ENCODE assay signal across 26 cellular contexts in the genomic region with DNA sequence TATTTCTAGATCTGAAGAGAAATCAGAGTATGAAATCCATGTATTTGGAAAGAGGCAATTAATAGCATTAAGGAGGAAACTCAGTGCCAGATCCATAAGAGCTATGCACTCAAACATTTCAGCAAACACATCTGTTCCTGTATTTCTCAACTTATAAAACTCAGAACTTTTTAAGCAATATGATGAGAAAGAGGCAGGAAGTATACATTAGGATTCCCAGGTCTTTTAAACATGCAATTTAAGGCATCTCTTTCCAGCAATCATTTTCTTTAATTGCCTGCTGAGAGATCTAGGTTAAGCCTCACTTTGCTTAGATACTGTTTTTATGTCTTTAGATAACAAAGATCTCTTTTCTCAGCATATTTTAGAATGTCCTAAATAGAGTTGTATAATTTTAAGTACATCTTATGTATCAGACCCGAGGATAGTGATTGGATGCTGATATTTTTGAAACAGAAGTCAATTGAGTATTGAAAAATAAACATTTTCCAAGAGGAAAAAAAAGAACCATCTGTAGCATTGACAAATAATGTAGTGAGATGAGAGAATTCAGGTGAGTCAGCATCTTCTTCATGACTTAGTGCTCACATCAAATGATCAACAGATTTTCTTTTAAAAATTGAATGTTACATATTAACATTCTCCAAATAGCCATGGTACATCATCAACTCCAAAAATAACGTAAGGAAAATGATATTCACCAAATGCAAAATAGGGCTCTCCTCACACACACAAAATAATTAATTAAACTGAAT.
"Had no signal": no experiment of that assay in that cellular context is flagged by ENCODE, and none has a peak within 500 bp of the region (broad histone marks: within the 10 kb centered on the region; RNA-seq: fewer than 3 reads in every experiment).

No MANE protein-coding gene starts in this region.

- H3K4me3 ChIP-seq: esophagus squamous epithelium had no signal

- H3K27ac ChIP-seq: brain microvascular endothelial cell, epithelial cell of prostate, esophagus squamous epithelium had no signal

- H3K36me3 ChIP-seq: brain microvascular endothelial cell, esophagus squamous epithelium had no signal

- DNase-seq: activated CD4-positive, alpha-beta memory T cell treated with anti-CD3 and anti-CD28 coated beads, Interleukin-2, amount 10 ng/mL, durations not matched to agents 7 days and 5 days; activated CD4-positive, alpha-beta T cell treated with anti-CD3 and anti-CD28 coated beads for 1 hour; activated CD4-positive, alpha-beta T cell treated with anti-CD3 and anti-CD28 coated beads for 4 hours; activated CD4-positive, alpha-beta T cell treated with anti-CD3 and anti-CD28 coated beads, Interleukin-2, amount 10 ng/mL, durations not matched to agents 7 days and 5 days; activated CD4-positive, alpha-beta T cell treated with anti-CD3 and anti-CD28 coated beads, Interleukin-2, amount 50 U/mL, for 4 hours; activated effector memory CD4-positive, alpha-beta T cell treated with Interleukin-2 at 50 U/mL for 16 hours; activated gamma-delta T cell treated with Interleukin-2 at 50 U/mL for 16 hours; activated naive CD4-positive, alpha-beta T cell treated with anti-CD3 and anti-CD28 coated beads, Interleukin-2, amount 50 U/mL, for 16 hours; activated naive CD4-positive, alpha-beta T cell treated with Interleukin-2 at 50 U/mL for 16 hours; activated T-cell treated with anti-CD3 and anti-CD28 coated beads, Interleukin-2, amount 50 U/mL, for 4 hours; amniotic stem cell; anterior cingulate cortex; brain microvascular endothelial cell; cortex of kidney; dermis blood vessel endothelial cell; effector CD4-positive, alpha-beta T cell; effector memory CD8-positive, alpha-beta T cell; esophagus squamous epithelium; foreskin fibroblast; head of caudate nucleus; T-helper 2 cell had no signal

- FAIRE-seq: astrocyte, bronchial epithelial cell had no signal

- H3K27me3 Mint-ChIP-seq: activated CD4-positive, alpha-beta memory T cell treated with anti-CD3 and anti-CD28 coated beads, Interleukin-2, amount 10 ng/mL, durations not matched to agents 7 days and 5 days; activated CD4-positive, alpha-beta T cell treated with anti-CD3 and anti-CD28 coated beads, Interleukin-2, amount 10 ng/mL, durations not matched to agents 7 days and 5 days; activated naive CD8-positive, alpha-beta T cell; activated T-helper 17 cell treated with anti-CD3 and anti-CD28 coated beads, Interleukin-2, amount 50 U/mL, for 72 hours; effector memory CD8-positive, alpha-beta T cell had no signal

- H3K27ac Mint-ChIP-seq: activated CD4-positive, alpha-beta memory T cell treated with anti-CD3 and anti-CD28 coated beads, Interleukin-2, amount 10 ng/mL, durations not matched to agents 7 days and 5 days; activated CD4-positive, alpha-beta T cell treated with anti-CD3 and anti-CD28 coated beads, Interleukin-2, amount 10 ng/mL, durations not matched to agents 7 days and 5 days; activated naive CD8-positive, alpha-beta T cell; activated T-helper 17 cell treated with anti-CD3 and anti-CD28 coated beads, Interleukin-2, amount 50 U/mL, for 72 hours; effector memory CD8-positive, alpha-beta T cell had no signal

- H3K4me1 ChIP-seq: esophagus squamous epithelium had no signal

- H3K9me3 ChIP-seq: esophagus squamous epithelium had no signal

- H3K4me1 Mint-ChIP-seq: activated CD4-positive, alpha-beta memory T cell treated with anti-CD3 and anti-CD28 coated beads, Interleukin-2, amount 10 ng/mL, durations not matched to agents 7 days and 5 days; activated CD4-positive, alpha-beta T cell treated with anti-CD3 and anti-CD28 coated beads, Interleukin-2, amount 10 ng/mL, durations not matched to agents 7 days and 5 days; activated T-helper 17 cell treated with anti-CD3 and anti-CD28 coated beads, Interleukin-2, amount 50 U/mL, for 72 hours had no signal

- H3K4me3 Mint-ChIP-seq: activated CD4-positive, alpha-beta memory T cell treated with anti-CD3 and anti-CD28 coated beads, Interleukin-2, amount 10 ng/mL, durations not matched to agents 7 days and 5 days; activated CD4-positive, alpha-beta T cell treated with anti-CD3 and anti-CD28 coated beads, Interleukin-2, amount 10 ng/mL, durations not matched to agents 7 days and 5 days; activated naive CD8-positive, alpha-beta T cell; activated T-cell treated with anti-CD3 and anti-CD28 coated beads, Interleukin-2, amount 50 U/mL, for 4 hours; activated T-helper 17 cell treated with anti-CD3 and anti-CD28 coated beads, Interleukin-2, amount 50 U/mL, for 72 hours; effector memory CD8-positive, alpha-beta T cell had no signal

- ATAC-seq: activated T-cell treated with anti-CD3 and anti-CD28 coated beads, Interleukin-2, amount 50 U/mL, for 4 hours; activated T-helper 17 cell treated with anti-CD3 and anti-CD28 coated beads, Interleukin-2, amount 50 U/mL, for 72 hours; effector memory CD8-positive, alpha-beta T cell had no signal

- H3K27me3 ChIP-seq: brain microvascular endothelial cell, esophagus squamous epithelium had no signal
